ENCODE assay signal across 8 cellular contexts in genomic region chr12:56258820-56259183, GRCh38. TPM values are rescaled to one million over a fixed set of nuclear protein-coding genes. Genes with fewer than 3 reads are reported as not detected.
DNase-seq lines count a peak whose midpoint lies in the region; ATAC-seq, FAIRE-seq and TF ChIP-seq lines count a peak whose summit lies in the region.

No MANE protein-coding gene starts in this region.

- H3K4me3 ChIP-seq in PC-3 (ENCODE audit: low read length) (peak overlapping the region; percentile 77), epithelial cell of proximal tubule (ENCODE audit: low read depth, low read length) (peak overlapping the region; percentile 97), trophoblast cell (ENCODE audit: low read depth, low read length) (peak overlapping the region; percentile 85)

- H3K4me1 ChIP-seq in ES-I3 (ENCODE audit: insufficient read depth, low read length): peaks cover 12% of the 10 kb centered on the region
- peaks cover 31% of the 10 kb centered on the region for H3K4me1 ChIP-seq in PC-3 (ENCODE audit: insufficient read depth, low read length)
- peaks cover 8 to 9% of the 10 kb centered on the region in 2 experiments for H3K4me1 ChIP-seq in trophoblast cell (ENCODE audit: control insufficient read depth in 1 of 2, insufficient read depth in 2 of 2, low read length in 2 of 2)

- H3K36me3 ChIP-seq in ES-I3 (ENCODE audit: insufficient read depth, low read length) (peaks cover 12% of the 10 kb centered on the region), PC-3 (ENCODE audit: low read depth, low read length) (peaks cover 19% of the 10 kb centered on the region), trophoblast cell (ENCODE audit: control insufficient read depth in 1 of 2, insufficient read depth in 2 of 2, low read length in 2 of 2) (peaks cover 23 to 27% of the 10 kb centered on the region in 2 experiments)

- H4K20me1 ChIP-seq in PC-3 (ENCODE audit: low read length): peaks cover 12% of the 10 kb centered on the region; the same call in 1 of the 2 replicates

- H2AK5ac ChIP-seq in trophoblast cell (ENCODE audit: low read length): no peak overlapping the region

- H3K27ac ChIP-seq in PC-3 (ENCODE audit: low read length) (0 out of 2 replicates have a peak overlapping the region, but pooled peaks have one; percentile 1), trophoblast cell (ENCODE audit: low read depth, low read length) (no peak overlapping the region)

- H3F3A ChIP-seq in PC-3 (ENCODE audit: low read length, unreplicated experiment): no peaks in the 10 kb centered on the region

- no CpG with 5 or more reads among the region's 9 CpGs for WGBS in trophoblast cell (ENCODE audit: extremely low coverage, insufficient coverage, insufficient read length)

- H4K12ac ChIP-seq in trophoblast cell (ENCODE audit: low read depth, low read length): peak overlapping the region; percentile 96

- POLR2A ChIA-PET in PC-3 (lab: Charles Lee; ENCODE audit: unreplicated experiment): interaction anchor here (0.7 kb wide), 1 partner anchor 40 kb away, joined by 6 read pairs; no protein-coding TSS in a partner anchor

- peak overlapping the region; percentile 78; the same call in 1 of the 2 replicates for H3K9ac ChIP-seq in ES-I3 (ENCODE audit: low read depth, low read length)
- peak overlapping the region; percentile 83 for H3K9ac ChIP-seq in PC-3 (ENCODE audit: low read length)
- peak overlapping the region; percentile 98 for H3K9ac ChIP-seq in trophoblast cell (ENCODE audit: low read length)

- no peak for TF ChIP-seq CTCF in PC-3 (conservative IDR thresholded peaks at IDR 0.05; ENCODE audit: low read depth, low read length)
- TF ChIP-seq CTCF in epithelial cell of proximal tubule (conservative IDR thresholded peaks at IDR 0.05; ENCODE audit: low read depth, low read length): no peak

- peaks cover 12% of the 10 kb centered on the region for H3K79me1 ChIP-seq in trophoblast cell (ENCODE audit: low read length)

- intact Hi-C loops in PC-3 (cut with micrococcal nuclease): no loop called here

- peaks cover 31% of the 10 kb centered on the region for H3K79me2 ChIP-seq in PC-3 (ENCODE audit: low read length)
- H3K79me2 ChIP-seq in trophoblast cell (ENCODE audit: control insufficient read depth, insufficient read depth, low read length, poor library complexity): peaks cover 11% of the 10 kb centered on the region

- peak overlapping the region; percentile 90 for H4K8ac ChIP-seq in trophoblast cell (ENCODE audit: low read depth, low read length)

- H4K91ac ChIP-seq in trophoblast cell (ENCODE audit: low read depth, low read length): peak overlapping the region; percentile 87

- BruUV-seq in PC-3 (replicated peaks; lab: Mats Ljungman, UMichigan): TSS peak; percentile 80

- ATAC-seq in PC-3 (no peak), HG02798 (IDR thresholded peaks at IDR 0.05; ENCODE audit: poor library complexity, unreplicated experiment) (no peak), GM21381 (IDR thresholded peaks at IDR 0.05; ENCODE audit: unreplicated experiment) (no peak)

- H3K9me3 ChIP-seq in ES-I3 (ENCODE audit: control insufficient read depth, insufficient read depth, low read length) (no peaks in the 10 kb centered on the region), PC-3 (ENCODE audit: low read length) (no peaks in the 10 kb centered on the region), trophoblast cell (ENCODE audit: insufficient read depth, low read depth, low read length) (no peaks in the 10 kb centered on the region)

- no peak overlapping the region for H3K18ac ChIP-seq in trophoblast cell (ENCODE audit: low read length)

- DNase-seq in PC-3: no peak
- no peak for DNase-seq in epithelial cell of proximal tubule (ENCODE audit: low read depth)
- DNase-seq in trophoblast cell: no peak
- no peak for DNase-seq in HTR-8/SVneo (ENCODE audit: insufficient read length, low spot score)
- DNase-seq in SKM-1 treated with dmso at 0.1 percent for 144 hours (lab: John Stamatoyannopoulos, UW; ENCODE audit: unreplicated experiment): no peak

- CTCF ChIA-PET in PC-3 (lab: Charles Lee): interaction anchor here (1.2 kb wide), 1 partner anchor 8 kb away, joined by 11 read pairs; the partner anchor contains the start of gene COQ10A

- peak overlapping the region; percentile 76 for H3K14ac ChIP-seq in trophoblast cell (ENCODE audit: low read length)

- no peak overlapping the region for H3K23ac ChIP-seq in trophoblast cell (ENCODE audit: low read length)

- H2AFZ ChIP-seq in PC-3 (ENCODE audit: low read length): peak overlapping the region; percentile 85
- H2AFZ ChIP-seq in trophoblast cell (ENCODE audit: insufficient read depth, low read length, poor library complexity): peak overlapping the region; percentile 69

- FAIRE-seq in HTR-8/SVneo (lab: Jason Lieb, UNC): no peak

- no peaks in the 10 kb centered on the region for H3K27me3 ChIP-seq in PC-3 (ENCODE audit: low read length)
- H3K27me3 ChIP-seq in trophoblast cell (ENCODE audit: insufficient read depth, low read length): no peaks in the 10 kb centered on the region

- no peak overlapping the region for H2BK12ac ChIP-seq in trophoblast cell (ENCODE audit: low read length)

- no peak overlapping the region for H2BK5ac ChIP-seq in trophoblast cell (ENCODE audit: low read depth, low read length, poor library complexity)

- H3K4me2 ChIP-seq in PC-3 (ENCODE audit: low read length): peak overlapping the region; percentile 90
- peak overlapping the region; percentile 91 for H3K4me2 ChIP-seq in trophoblast cell (ENCODE audit: low read length)

- no peaks in the 10 kb centered on the region for H3K9me2 ChIP-seq in PC-3 (replicated peaks; ENCODE audit: low read length)

- H3K4ac ChIP-seq in trophoblast cell (ENCODE audit: low read depth, low read length): peak overlapping the region; percentile 22

- no peak overlapping the region for H2BK120ac ChIP-seq in trophoblast cell (ENCODE audit: insufficient read depth, low read length, poor library complexity)

RNA-seq across cellular contexts. Expression of gene ANKRD52, which starts 0.6 kb away (rescaled TPM):
- total RNA-seq in PC-3 (2014; rRNA removed) (19.1 and 26.7 TPM in 2 replicates), epithelial cell of proximal tubule (29.6 and 31.3 TPM in 2 replicates)
- 31.0 and 31.4 TPM in 2 replicates for polyA plus RNA-seq in trophoblast cell (2013)

RNA-seq across cellular contexts. Expression of gene COQ10A, which starts 7.9 kb away (rescaled TPM):
- total RNA-seq in PC-3 (2014; rRNA removed): 9.2 and 9.8 TPM in 2 replicates
- 10.9 and 18.8 TPM in 2 replicates for total RNA-seq in epithelial cell of proximal tubule
- 4.7 TPM in 2 replicates for polyA plus RNA-seq in trophoblast cell (2013)

RNA-seq across cellular contexts. Expression of gene SLC39A5, which starts 29.0 kb away (rescaled TPM):
- total RNA-seq in PC-3 (2014; rRNA removed): 0.18 TPM in 1 of 2 replicates, not detected in the other
- not detected in 2 replicates for total RNA-seq in epithelial cell of proximal tubule
- 0.08 TPM in 1 of 2 replicates, not detected in the other for polyA plus RNA-seq in trophoblast cell (2013)

RNA-seq across cellular contexts. Expression of gene NABP2, which starts 34.7 kb away (rescaled TPM):
- total RNA-seq in PC-3 (2014; rRNA removed): 91.6 and 98.6 TPM in 2 replicates
- 22.7 and 60.8 TPM in 2 replicates for total RNA-seq in epithelial cell of proximal tubule
- 11.4 and 11.9 TPM in 2 replicates for polyA plus RNA-seq in trophoblast cell (2013)

RNA-seq across cellular contexts. Expression of gene RNF41, which starts 37.1 kb away (rescaled TPM):
- total RNA-seq in PC-3 (2014; rRNA removed): 43.9 and 52.1 TPM in 2 replicates
- total RNA-seq in epithelial cell of proximal tubule: 25.1 and 48.4 TPM in 2 replicates
- polyA plus RNA-seq in trophoblast cell (2013): 31.8 and 33.9 TPM in 2 replicates
